28 cellular contexts compared by ENCODE assay signal in the genomic region with DNA sequence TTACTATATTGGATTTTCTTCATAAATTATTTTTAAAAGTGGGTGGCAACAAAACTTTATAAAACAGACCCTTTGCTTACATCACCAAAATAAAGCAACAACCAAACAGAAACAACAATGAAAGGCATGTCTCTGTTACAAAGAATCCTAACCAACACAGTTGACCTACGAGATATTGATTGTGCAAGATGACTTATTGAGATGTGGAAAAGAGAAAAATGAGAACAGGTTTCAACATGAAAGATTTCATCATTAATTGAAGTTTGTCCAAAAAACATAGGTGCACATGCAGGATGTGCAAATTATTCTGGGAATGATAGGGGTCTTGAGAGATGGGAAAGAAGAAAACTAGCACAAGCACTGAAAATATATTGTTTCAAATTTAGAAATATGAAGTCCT. TPM values are rescaled to one million over a fixed set of nuclear protein-coding genes. Genes with fewer than 3 reads are reported as not detected.
"Had no signal": no experiment of that assay in that cellular context is flagged by ENCODE, and none has a peak within 500 bp of the region (broad histone marks: within the 10 kb centered on the region; RNA-seq: fewer than 3 reads in every experiment).

No MANE protein-coding gene starts in this region.

- H3K27ac ChIP-seq: ascending aorta, body of pancreas, cardiac muscle cell, SJCRH30 had no signal

- H3K27me3 ChIP-seq: ascending aorta, body of pancreas, cardiac muscle cell, SJCRH30 had no signal

- ATAC-seq: activated CD8-positive, alpha-beta memory T cell treated with anti-CD3 and anti-CD28 coated beads, Interleukin-2, amount 10 ng/mL, durations not matched to agents 7 days and 5 days; activated naive CD4-positive, alpha-beta T cell treated with anti-CD3 and anti-CD28 coated beads, Interleukin-2, amount 50 U/mL, for 72 hours; activated naive CD8-positive, alpha-beta T cell treated with anti-CD3 and anti-CD28 coated beads, Interleukin-2, amount 50 U/mL, for 24 hours; body of pancreas; K562; WTC11 had no signal

- H3K36me3 ChIP-seq: ascending aorta, cardiac muscle cell, SJCRH30 had no signal

- H3K4me1 ChIP-seq: ascending aorta, body of pancreas, SJCRH30 had no signal

- FAIRE-seq: K562 had no signal

- H3K9me3 ChIP-seq: ascending aorta, body of pancreas, SJCRH30, SK-N-SH had no signal

- DNase-seq: activated CD4-positive, alpha-beta T cell treated with anti-CD3 and anti-CD28 coated beads for 48 hours; activated CD4-positive, alpha-beta T cell treated with anti-CD3 and anti-CD28 coated beads, Interleukin-2, amount 50 U/mL, for 4 hours; activated CD4-positive, CD25-positive, alpha-beta regulatory T cell treated with anti-CD3 and anti-CD28 coated beads, Interleukin-2, amount 50 U/mL, for 72 hours; activated CD8-positive, alpha-beta memory T cell treated with anti-CD3 and anti-CD28 coated beads, Interleukin-2, amount 10 ng/mL, durations not matched to agents 7 days and 5 days; activated effector memory CD4-positive, alpha-beta T cell treated with Interleukin-2 at 50 U/mL for 16 hours; activated naive CD4-positive, alpha-beta T cell treated with Interleukin-2 at 50 U/mL for 16 hours; activated naive CD8-positive, alpha-beta T cell treated with anti-CD3 and anti-CD28 coated beads, Interleukin-2, amount 50 U/mL, for 24 hours; activated T-cell treated with anti-CD3 and anti-CD28 coated beads, Interleukin-2, amount 50 U/mL, for 24 hours; amniotic stem cell; body of pancreas; Karpas-422; NCI-H1092 treated with DMSO at 0.1 percent for 48 hours; NCI-H1417 treated with DMSO at 0.1 percent for 48 hours; NCI-H1694; NCI-H2029 treated with DMSO at 0.1 percent for 48 hours; NCI-H446; NCI-H524; Right ventricle myocardium superior; SJCRH30; SK-N-SH had no signal

- H3K4me3 ChIP-seq: ascending aorta, body of pancreas, cardiac muscle cell, K562, SJCRH30 had no signal

RNA-seq across cellular contexts. Expression of a gene that starts 9.0 kb away (rescaled TPM):
- total RNA-seq: activated CD8-positive, alpha-beta memory T cell treated with anti-CD3 and anti-CD28 coated beads, Interleukin-2, amount 10 ng/mL, durations not matched to agents 7 days and 5 days; activated naive CD4-positive, alpha-beta T cell treated with anti-CD3 and anti-CD28 coated beads, Interleukin-2, amount 50 U/mL, for 72 hours; activated T-helper 1 cell treated with anti-CD3 and anti-CD28 coated beads, Interleukin-12 subunit alpha, Interleukin-12 subunit beta, Interleukin-2, Interleukin-4 antibody, amounts not matched to agents 30 ng/mL and 10 ng/mL and 1 ng/mL, durations not matched to agents 14 hours and 24 hours and 36 hours; ascending aorta; cardiac muscle cell; K562; OCI-LY7; RPMI7951; SJCRH30 had no signal
